In the genomic region with DNA sequence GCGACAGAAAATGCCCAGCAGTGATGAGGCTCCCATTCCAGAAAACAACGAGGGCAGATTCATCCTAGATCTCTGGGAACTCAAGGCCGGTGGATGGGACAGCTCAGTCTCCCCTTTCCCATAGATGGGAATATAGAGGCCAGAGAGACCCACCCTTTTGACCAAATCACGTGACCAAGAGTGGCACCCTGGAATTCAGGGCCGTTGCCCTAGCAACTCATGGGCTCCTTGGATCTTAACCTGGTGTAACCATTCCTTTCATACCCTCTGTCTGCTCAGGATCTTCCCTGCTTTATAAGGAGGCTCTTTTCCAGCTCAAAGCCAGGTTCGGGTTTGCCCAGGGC, we compare ENCODE assay signal across 17 cellular contexts. TPM values are rescaled to one million over a fixed set of nuclear protein-coding genes. Genes with fewer than 3 reads are reported as not detected.
DNase-seq lines count a peak whose midpoint lies in the region; ATAC-seq and TF ChIP-seq lines count a peak whose summit lies in the region.
"Had no signal": no experiment of that assay in that cellular context is flagged by ENCODE, and none has a peak within 500 bp of the region (broad histone marks: within the 10 kb centered on the region; RNA-seq: fewer than 3 reads in every experiment).

No MANE protein-coding gene starts in this region.

- no peaks in the 10 kb centered on the region for H3K4me1 Mint-ChIP-seq in activated naive CD8-positive, alpha-beta T cell treated with anti-CD3 and anti-CD28 coated beads, Interleukin-2, amount 10 ng/mL, durations not matched to agents 7 days and 5 days
- H3K4me1 Mint-ChIP-seq in activated naive CD8-positive, alpha-beta T cell treated with anti-CD3 and anti-CD28 coated beads for 36 hours, result no peaks in the 10 kb centered on the region
- H3K4me1 Mint-ChIP-seq: nephron had no signal

- H3K9me3 ChIP-seq in right lobe of liver (no peaks in the 10 kb centered on the region), upper lobe of left lung (no peaks in the 10 kb centered on the region)
- H3K9me3 ChIP-seq: SK-N-SH had no signal

- no peaks in the 10 kb centered on the region for H3K36me3 Mint-ChIP-seq in activated naive CD8-positive, alpha-beta T cell treated with anti-CD3 and anti-CD28 coated beads, Interleukin-2, amount 10 ng/mL, durations not matched to agents 7 days and 5 days
- H3K36me3 Mint-ChIP-seq in activated naive CD8-positive, alpha-beta T cell treated with anti-CD3 and anti-CD28 coated beads for 36 hours, result no peaks in the 10 kb centered on the region

- H3K36me3 ChIP-seq in right lobe of liver, result no peaks in the 10 kb centered on the region
- no peaks in the 10 kb centered on the region for H3K36me3 ChIP-seq in upper lobe of left lung

- ATAC-seq in activated naive CD8-positive, alpha-beta T cell treated with anti-CD3 and anti-CD28 coated beads, Interleukin-2, amount 10 ng/mL, durations not matched to agents 7 days and 5 days (ENCODE audit: low read depth), result no peak
- ATAC-seq in right lobe of liver (no peak), upper lobe of left lung (ENCODE audit: low FRiP score in 2 of 2) (no peak), HG03571 (IDR thresholded peaks at IDR 0.05; ENCODE audit: unreplicated experiment) (no peak)

- TF ChIP-seq CTCF in right lobe of liver (IDR thresholded peaks at IDR 0.05) (no peak), upper lobe of left lung (IDR thresholded peaks at IDR 0.05) (no peak)

- TF ChIP-seq POLR2A in right lobe of liver (IDR thresholded peaks at IDR 0.05) (no peak), upper lobe of left lung (IDR thresholded peaks at IDR 0.05) (no peak)

- peak overlapping the region; percentile 59 for H3K4me3 Mint-ChIP-seq in activated naive CD8-positive, alpha-beta T cell treated with anti-CD3 and anti-CD28 coated beads, Interleukin-2, amount 10 ng/mL, durations not matched to agents 7 days and 5 days
- no peak overlapping the region for H3K4me3 Mint-ChIP-seq in activated naive CD8-positive, alpha-beta T cell treated with anti-CD3 and anti-CD28 coated beads for 36 hours
- H3K4me3 Mint-ChIP-seq: nephron had no signal

- peaks cover 11% of the 10 kb centered on the region for H3K27me3 Mint-ChIP-seq in activated naive CD8-positive, alpha-beta T cell treated with anti-CD3 and anti-CD28 coated beads, Interleukin-2, amount 10 ng/mL, durations not matched to agents 7 days and 5 days
- peaks cover 3% of the 10 kb centered on the region for H3K27me3 Mint-ChIP-seq in activated naive CD8-positive, alpha-beta T cell treated with anti-CD3 and anti-CD28 coated beads for 36 hours

- no peak for DNase-seq in activated naive CD8-positive, alpha-beta T cell treated with anti-CD3 and anti-CD28 coated beads, Interleukin-2, amount 10 ng/mL, durations not matched to agents 7 days and 5 days
- no peak for DNase-seq in activated naive CD8-positive, alpha-beta T cell treated with anti-CD3 and anti-CD28 coated beads for 36 hours
- DNase-seq in right lobe of liver (no peak), upper lobe of left lung (no peak), superior temporal gyrus (ENCODE audit: extremely low spot score) (no peak), DMS79 (lab: John Stamatoyannopoulos, UW) (no peak)
- DNase-seq: NCI-H187 treated with DMSO at 0.1 percent for 48 hours, NCI-H82, SK-N-SH had no signal

- H3K27ac ChIP-seq in adipose tissue (ENCODE audit: low read depth, low read length) (peak overlapping the region; percentile 28), right lobe of liver (peak overlapping the region; percentile 15 to 60 (median 24)), upper lobe of left lung (peak overlapping the region; percentile 71 to 83 (median 77))

- H3K27me3 ChIP-seq in right lobe of liver, result no peaks in the 10 kb centered on the region
- no peaks in the 10 kb centered on the region for H3K27me3 ChIP-seq in upper lobe of left lung

- no peak overlapping the region for H3K27ac Mint-ChIP-seq in activated naive CD8-positive, alpha-beta T cell treated with anti-CD3 and anti-CD28 coated beads, Interleukin-2, amount 10 ng/mL, durations not matched to agents 7 days and 5 days
- H3K27ac Mint-ChIP-seq in activated naive CD8-positive, alpha-beta T cell treated with anti-CD3 and anti-CD28 coated beads for 36 hours, result no peak overlapping the region
- H3K27ac Mint-ChIP-seq: IgD-negative memory B cell, nephron had no signal

- H3K4me3 ChIP-seq in right lobe of liver, result no peak overlapping the region
- H3K4me3 ChIP-seq in upper lobe of left lung, result no peak overlapping the region

- H3K4me1 ChIP-seq in right lobe of liver (no peaks in the 10 kb centered on the region), upper lobe of left lung (peaks cover 0 to 16% (median 2%) of the 10 kb centered on the region in 4 donors)

- 64 to 68% (median 68%) methylated on average over 6 of the region's 6 CpGs for WGBS in adipose tissue, 3 donors
- 41% methylated on average over 3 of the region's 6 CpGs for WGBS in right lobe of liver (ENCODE audit: insufficient coverage, low coverage, low lambda C conversion rate, missing lambda C conversion rate)
- WGBS in upper lobe of left lung, 2 donors, result 61 to 75% methylated on average over 6 of the region's 6 CpGs

- H3K9me3 Mint-ChIP-seq in activated naive CD8-positive, alpha-beta T cell treated with anti-CD3 and anti-CD28 coated beads, Interleukin-2, amount 10 ng/mL, durations not matched to agents 7 days and 5 days, result no peaks in the 10 kb centered on the region
- H3K9me3 Mint-ChIP-seq in activated naive CD8-positive, alpha-beta T cell treated with anti-CD3 and anti-CD28 coated beads for 36 hours, result no peaks in the 10 kb centered on the region
- H3K9me3 Mint-ChIP-seq: IgD-negative memory B cell had no signal

- POLR2A ChIA-PET in activated naive CD8-positive, alpha-beta T cell treated with anti-CD3 and anti-CD28 coated beads, Interleukin-2, amount 10 ng/mL, durations not matched to agents 7 days and 5 days (lab: Charles Lee), result no interaction called here

- TF ChIP-seq EP300 in upper lobe of left lung (IDR thresholded peaks at IDR 0.05), result no peak

- intact Hi-C loops in right lobe of liver (cut with DNase I), result no loop called here

RNA-seq across cellular contexts. Expression of a gene that starts 8.4 kb away (rescaled TPM):
- total RNA-seq in activated naive CD8-positive, alpha-beta T cell treated with anti-CD3 and anti-CD28 coated beads, Interleukin-2, amount 10 ng/mL, durations not matched to agents 7 days and 5 days, result not detected
- not detected for total RNA-seq in activated naive CD8-positive, alpha-beta T cell treated with anti-CD3 and anti-CD28 coated beads for 36 hours
- not detected for polyA plus RNA-seq in adipose tissue
- total RNA-seq in right lobe of liver (not detected), upper lobe of left lung (not detected)
- total RNA-seq: Daoy, dermis blood vessel endothelial cell, fibroblast of villous mesenchyme had no signal
- polyA plus RNA-seq: IgD-negative memory B cell, keratinocyte, SK-N-SH had no signal

Comparison
In these comparisons a context has a peak if more than half of its experiments do, and no peak if none do; other contexts are left out.
1. H3K27ac ChIP-seq: peak in every context shown above with its lines; median percentile 77 in upper lobe of left lung; 28 in adipose tissue; 24 in right lobe of liver.